In genomic region chrX:41542151-41542935, GRCh38 we compare ENCODE assay signal across 2 cellular contexts.
TF ChIP-seq lines count a peak whose summit lies in the region.

No MANE protein-coding gene starts in this region.

TF ChIP-seq in GM23338, 12 proteins besides CTCF, POLR2A, EP300 and RAD21:
- no peak for TF ChIP-seq EZH2 (IDR thresholded peaks at IDR 0.05; ENCODE audit: low read depth, unreplicated experiment)
- TF ChIP-seq STAT1 (IDR thresholded peaks at IDR 0.05; ENCODE audit: unreplicated experiment): no peak
- TF ChIP-seq ETS1 (IDR thresholded peaks at IDR 0.05): no peak
- no peak for TF ChIP-seq ZNF331 (CRISPR knock-in tag; IDR thresholded peaks at IDR 0.05; ENCODE audit: low read depth)
- no peak for TF ChIP-seq NANOG (IDR thresholded peaks at IDR 0.05; ENCODE audit: borderline replicate concordance)
- TF ChIP-seq EZH2phosphoT487 (IDR thresholded peaks at IDR 0.05; ENCODE audit: unreplicated experiment): no peak
- no peak for TF ChIP-seq REST (IDR thresholded peaks at IDR 0.05; ENCODE audit: unreplicated experiment)
- TF ChIP-seq ZNF462 (CRISPR knock-in tag; IDR thresholded peaks at IDR 0.05): no peak
- TF ChIP-seq ZNF114 (CRISPR knock-in tag; IDR thresholded peaks at IDR 0.05): no peak
- no peak for TF ChIP-seq POLR2AphosphoS5 (IDR thresholded peaks at IDR 0.05; ENCODE audit: low read depth)
- no peak for TF ChIP-seq CREB1 (CRISPR knock-in tag; IDR thresholded peaks at IDR 0.05; ENCODE audit: low read depth)
- TF ChIP-seq JUNB (IDR thresholded peaks at IDR 0.05; ENCODE audit: unreplicated experiment): no peak

TF ChIP-seq in SK-N-SH, 30 proteins besides CTCF, POLR2A, EP300 and RAD21:
- TF ChIP-seq RFX5 (IDR thresholded peaks at IDR 0.05; ENCODE audit: low read length): no peak
